12 cellular contexts compared by ENCODE assay signal in genomic region chr16:57374067-57374534, GRCh38. TPM values are rescaled to one million over a fixed set of nuclear protein-coding genes. Genes with fewer than 3 reads are reported as not detected.
A peak's percentile ranks its signal among the peaks of the same experiment; 100 is the strongest.
DNase-seq lines count a peak whose midpoint lies in the region; ATAC-seq, FAIRE-seq and TF ChIP-seq lines count a peak whose summit lies in the region.
"Had no signal": no experiment of that assay in that cellular context is flagged by ENCODE, and none has a peak within 500 bp of the region (broad histone marks: within the 10 kb centered on the region; RNA-seq: fewer than 3 reads in every experiment).

No MANE protein-coding gene starts in this region.

- H3K27me3 ChIP-seq in body of pancreas (no peaks in the 10 kb centered on the region), HepG2 (ENCODE audit: control insufficient read depth in 1 of 2, insufficient read depth in 2 of 2, low read length in 2 of 2) (no peaks in the 10 kb centered on the region; a peak in 1 of 5 replicates), stomach smooth muscle (ENCODE audit: control insufficient read depth in 1 of 2, insufficient read depth in 2 of 2, low read length in 2 of 2) (peaks cover 0 to 10% of the 10 kb centered on the region in 2 donors)

- H2AFZ ChIP-seq in HepG2 (ENCODE audit: low read length) = no peak overlapping the region

- TF ChIP-seq RAD21 in HepG2 (CRISPR knock-in tag; IDR thresholded peaks at IDR 0.05) = no peak; the same call in 1 of the 2 replicates

- H3K4me3 ChIP-seq in body of pancreas (no peak overlapping the region), HepG2 (replicated peaks in 1 of 3; ENCODE audit: insufficient read depth in 1 of 3, low read depth in 2 of 3, low read length in 3 of 3) (peak overlapping the region; percentile 81 to 95 (median 84)), stomach smooth muscle (ENCODE audit: low read length in 2 of 2) (peak overlapping the region; percentile 46 to 77)

- no peak for ATAC-seq in body of pancreas
- ATAC-seq in HepG2 = no peak
- ATAC-seq: HCT116 had no signal

- POLR2A ChIA-PET in HepG2 (lab: Yijun Ruan, JAX) = interaction anchor here (0.5 to 7.7 kb wide), 12 partner anchors 8 to 529 kb away, joined by 3 to 303 read pairs (median 13); partner anchors contain the start of genes CIAPIN1 and COQ9

- H3K4me2 ChIP-seq in HepG2 (ENCODE audit: low read depth, low read length) = peak overlapping the region; percentile 98

- CTCF ChIA-PET in HepG2 (lab: Yijun Ruan, JAX; ENCODE audit: low intra/inter-chr PET ratio, low total read pairs) = interaction anchor here (2.3 kb wide), 1 partner anchor 43 kb away, joined by 7 read pairs; no protein-coding TSS in a partner anchor

- H3K36me3 ChIP-seq in body of pancreas (replicated peaks in 1 of 2; ENCODE audit: insufficient read depth in 1 of 2, low read depth in 2 of 2) (no peaks in the 10 kb centered on the region), HepG2 (replicated peaks in 1 of 2; ENCODE audit: control insufficient read depth in 1 of 2, insufficient read depth in 2 of 2, low read length in 2 of 2) (peaks cover 4 to 16% of the 10 kb centered on the region in 2 experiments; a peak in 3 of 5 replicates), stomach smooth muscle (ENCODE audit: control insufficient read depth in 2 of 2, insufficient read depth in 2 of 2, low read length in 2 of 2) (no peaks in the 10 kb centered on the region)

- TF ChIP-seq CTCF in body of pancreas (IDR thresholded peaks at IDR 0.05) (no peak), HepG2 (CRISPR knock-in tag; IDR thresholded peaks at IDR 0.05) (no peak)

- H3K79me2 ChIP-seq in HepG2 (ENCODE audit: insufficient read depth, low read length) = peaks cover 55% of the 10 kb centered on the region

- peaks cover 9% of the 10 kb centered on the region; the same call in 1 of the 2 replicates for H4K20me1 ChIP-seq in HepG2 (ENCODE audit: insufficient read depth, low read length)

- 65% methylated on average over 9 of the region's 9 CpGs for WGBS in body of pancreas, 2 donors
- WGBS in HepG2 (ENCODE audit: low lambda C conversion rate) = 37% methylated on average over 9 of the region's 9 CpGs

- H3K27ac ChIP-seq in body of pancreas (peak overlapping the region; percentile 68 to 90 (median 85)), HepG2 (ENCODE audit: extremely low read length, insufficient read depth, low read length) (peak overlapping the region; percentile 99), stomach smooth muscle (ENCODE audit: low read length) (peak overlapping the region; percentile 31)

- H3K9ac ChIP-seq in HepG2 (ENCODE audit: insufficient read depth, low read depth, low read length) (peak overlapping the region; percentile 96), stomach smooth muscle (ENCODE audit: low read length in 2 of 2) (peak overlapping the region; percentile 53 to 55)

- DNase-seq in DMS 273 (lab: John Stamatoyannopoulos, UW; ENCODE audit: unreplicated experiment) (peak; percentile 32), DMS 273 treated with DMSO at 0.1 percent for 48 hours (lab: John Stamatoyannopoulos, UW) (no peak), body of pancreas (peak in 1 of 4 donors; percentile 27), HepG2 (ENCODE audit: low spot score) (no peak), DMS153 treated with DMSO at 0.1 percent for 48 hours (lab: John Stamatoyannopoulos, UW; ENCODE audit: unreplicated experiment) (no peak), NCI-H1436 treated with DMSO at 0.1 percent for 48 hours (lab: John Stamatoyannopoulos, UW) (no peak), NCI-H2196 (lab: John Stamatoyannopoulos, UW; ENCODE audit: unreplicated experiment) (no peak)
- DNase-seq: cortex of kidney, immature natural killer cell had no signal

- in situ Hi-C loops in HepG2 (cut with HindIII; ENCODE audit: extremely low pct_ligation_motif_present, low pct_unique_long_range_greater_than_20kb) = loop anchor here (5.0 kb wide), 1 partner anchor 72 kb away; no protein-coding TSS in a partner anchor

- H3K4me1 ChIP-seq in body of pancreas (peaks cover 30% of the 10 kb centered on the region), HepG2 (ENCODE audit: insufficient read depth, low read length) (peaks cover 77% of the 10 kb centered on the region), stomach smooth muscle (ENCODE audit: control insufficient read depth, insufficient read depth, low read length) (peaks cover 12% of the 10 kb centered on the region)

- H3K9me3 ChIP-seq in body of pancreas = no peaks in the 10 kb centered on the region
- H3K9me3 ChIP-seq in HepG2 (ENCODE audit: low read length) = no peaks in the 10 kb centered on the region
- H3K9me3 ChIP-seq in stomach smooth muscle (ENCODE audit: control insufficient read depth in 2 of 2, low read length in 2 of 2) = no peaks in the 10 kb centered on the region

- BruUV-seq in HepG2 (replicated peaks; lab: Mats Ljungman, UMichigan) = no TSS peak

- TF ChIP-seq POLR2A in body of pancreas (IDR thresholded peaks at IDR 0.05) (no peak), HepG2 (IDR thresholded peaks at IDR 0.05; ENCODE audit: insufficient read depth in 1 of 2, low read depth in 2 of 2, low read length in 2 of 2) (no peak)

- FAIRE-seq in HepG2 (lab: Jason Lieb, UNC) = peak; percentile 18

- TF ChIP-seq EP300 in HepG2 (IDR thresholded peaks at IDR 0.05; ENCODE audit: low read depth in 2 of 2, low read length in 2 of 2) (no peak), HepG2 (CRISPR knock-in tag; IDR thresholded peaks at IDR 0.05; ENCODE audit: borderline replicate concordance) (no peak)

- intact Hi-C loops in body of pancreas (cut with DNase I) = no loop called here
- intact Hi-C loops in HepG2 (cut with micrococcal nuclease; ENCODE audit: unreplicated experiment) = no loop called here

RNA-seq across cellular contexts. Expression of gene CX3CL1, which starts 1.8 kb away (rescaled TPM):
- total RNA-seq in body of pancreas = 10 to 100 TPM; 14.5 to 19.1 TPM
- 23.4 and 57.3 TPM in 2 replicates for total RNA-seq in HepG2 (2016; rRNA removed; fragmentation: Illumina TruSeq; extraction: Trizol)
- 7.3 and 8.2 TPM in 2 replicates for total RNA-seq in HepG2 (2016; cell fraction: cytosol; rRNA removed; fragmentation: Illumina TruSeq; extraction: Trizol; ENCODE audit: low read depth)
- total RNA-seq in HepG2 (2016; cell fraction: insoluble cytoplasmic fraction; rRNA removed; fragmentation: Illumina TruSeq; extraction: Trizol) = 21.6 and 59.9 TPM in 2 replicates
- total RNA-seq in HepG2 (2016; cell fraction: membrane; rRNA removed; fragmentation: Illumina TruSeq; extraction: Trizol) = 22.2 and 22.7 TPM in 2 replicates
- total RNA-seq in HepG2 (2016; cell fraction: nucleus; rRNA removed; fragmentation: Illumina TruSeq; extraction: Trizol) = 62.3 and 70.4 TPM in 2 replicates
- polyA plus RNA-seq in HepG2 (2011; rRNA removed) = 60.8 and 96.8 TPM in 2 replicates
- 56.4 and 56.5 TPM in 2 replicates for polyA plus RNA-seq in HepG2 (2011; cell fraction: cytosol; rRNA removed)
- polyA plus RNA-seq in HepG2 (2011; cell fraction: nucleus; rRNA removed) = 79.9 and 86.1 TPM in 2 replicates
- 41.7 and 72.2 TPM in 2 replicates for polyA plus RNA-seq in HepG2 (2012)
- 7.2 and 7.4 TPM in 2 replicates for polyA plus RNA-seq in HepG2 (2016; cell fraction: cytosol; fragmentation: Illumina TruSeq; extraction: Trizol; ENCODE audit: low read depth)
- polyA plus RNA-seq in HepG2 (2016; cell fraction: insoluble cytoplasmic fraction; fragmentation: Illumina TruSeq; extraction: Trizol; ENCODE audit: low read depth) = 27.9 and 36.9 TPM in 2 replicates
- 15.0 and 15.2 TPM in 2 replicates for polyA plus RNA-seq in HepG2 (2016; cell fraction: membrane; fragmentation: Illumina TruSeq; extraction: Trizol; ENCODE audit: low read depth)
- 134 and 147 TPM in 2 replicates for polyA plus RNA-seq in HepG2 (2016; cell fraction: nucleus; fragmentation: Illumina TruSeq; extraction: Trizol; ENCODE audit: insufficient read depth, low read depth)
- 0.19 and 92.7 TPM in 2 replicates for polyA minus RNA-seq in HepG2 (2011; rRNA and poly(A)+ RNA removed; ENCODE audit: low replicate concordance)
- 36.8 and 44.2 TPM in 2 replicates for polyA minus RNA-seq in HepG2 (2011; cell fraction: cytosol; rRNA and poly(A)+ RNA removed)
- polyA minus RNA-seq in HepG2 (2011; cell fraction: nucleus; rRNA and poly(A)+ RNA removed) = 38.0 and 38.2 TPM in 2 replicates
- polyA plus RNA-seq: immature natural killer cell had no signal

RNA-seq across cellular contexts. Expression of gene CCL22, which starts 15.5 kb away (rescaled TPM):
- total RNA-seq in body of pancreas (not detected), HepG2 (2016; rRNA removed; fragmentation: Illumina TruSeq; extraction: Trizol) (0.06 TPM in 1 of 2 replicates, not detected in the other)
- not detected in 2 replicates for total RNA-seq in HepG2 (2016; cell fraction: cytosol; rRNA removed; fragmentation: Illumina TruSeq; extraction: Trizol; ENCODE audit: low read depth)
- total RNA-seq in HepG2 (2016; cell fraction: insoluble cytoplasmic fraction; rRNA removed; fragmentation: Illumina TruSeq; extraction: Trizol) = 0.06 and 0.09 TPM in 2 replicates
- not detected in 2 replicates for total RNA-seq in HepG2 (2016; cell fraction: membrane; rRNA removed; fragmentation: Illumina TruSeq; extraction: Trizol)
- total RNA-seq in HepG2 (2016; cell fraction: nucleus; rRNA removed; fragmentation: Illumina TruSeq; extraction: Trizol) = 0.16 TPM in 1 of 2 replicates, not detected in the other
- polyA plus RNA-seq in HepG2 (2011; rRNA removed) = 0.04 TPM in 1 of 2 replicates, not detected in the other
- 0.01 and 0.04 TPM in 2 replicates for polyA plus RNA-seq in HepG2 (2011; cell fraction: cytosol; rRNA removed)
- polyA plus RNA-seq in HepG2 (2011; cell fraction: nucleus; rRNA removed) = 0.03 TPM in 1 of 2 replicates, not detected in the other
- 0.04 TPM in 1 of 2 replicates, not detected in the other for polyA plus RNA-seq in HepG2 (2012)
- 0.05 TPM in 1 of 2 replicates, not detected in the other for polyA plus RNA-seq in HepG2 (2016; cell fraction: cytosol; fragmentation: Illumina TruSeq; extraction: Trizol; ENCODE audit: low read depth)
- 0.17 TPM in 1 of 2 replicates, not detected in the other for polyA plus RNA-seq in HepG2 (2016; cell fraction: insoluble cytoplasmic fraction; fragmentation: Illumina TruSeq; extraction: Trizol; ENCODE audit: low read depth)
- 0.06 TPM in 1 of 2 replicates, not detected in the other for polyA plus RNA-seq in HepG2 (2016; cell fraction: membrane; fragmentation: Illumina TruSeq; extraction: Trizol; ENCODE audit: low read depth)
- polyA plus RNA-seq in HepG2 (2016; cell fraction: nucleus; fragmentation: Illumina TruSeq; extraction: Trizol; ENCODE audit: insufficient read depth, low read depth) = 0.25 TPM in 1 of 2 replicates, not detected in the other
- 0.07 TPM in 1 of 2 replicates, not detected in the other for polyA minus RNA-seq in HepG2 (2011; rRNA and poly(A)+ RNA removed; ENCODE audit: low replicate concordance)
- not detected in 2 replicates for polyA minus RNA-seq in HepG2 (2011; cell fraction: cytosol; rRNA and poly(A)+ RNA removed)
- polyA minus RNA-seq in HepG2 (2011; cell fraction: nucleus; rRNA and poly(A)+ RNA removed) = not detected in 2 replicates
- total RNA-seq: A172 had no signal
- polyA plus RNA-seq: immature natural killer cell had no signal

RNA-seq across cellular contexts. Expression of gene CCL17, which starts 30.5 kb away (rescaled TPM):
- total RNA-seq in body of pancreas (not detected), HepG2 (2016; rRNA removed; fragmentation: Illumina TruSeq; extraction: Trizol) (not detected in 2 replicates)
- not detected in 2 replicates for total RNA-seq in HepG2 (2016; cell fraction: cytosol; rRNA removed; fragmentation: Illumina TruSeq; extraction: Trizol; ENCODE audit: low read depth)
- not detected in 2 replicates for total RNA-seq in HepG2 (2016; cell fraction: insoluble cytoplasmic fraction; rRNA removed; fragmentation: Illumina TruSeq; extraction: Trizol)
- not detected in 2 replicates for total RNA-seq in HepG2 (2016; cell fraction: membrane; rRNA removed; fragmentation: Illumina TruSeq; extraction: Trizol)
- total RNA-seq in HepG2 (2016; cell fraction: nucleus; rRNA removed; fragmentation: Illumina TruSeq; extraction: Trizol) = not detected in 2 replicates
- polyA plus RNA-seq in HepG2 (2011; rRNA removed) = not detected in 2 replicates
- not detected in 2 replicates for polyA plus RNA-seq in HepG2 (2011; cell fraction: cytosol; rRNA removed)
- polyA plus RNA-seq in HepG2 (2011; cell fraction: nucleus; rRNA removed) = not detected in 2 replicates
- polyA plus RNA-seq in HepG2 (2012) = not detected in 2 replicates
- not detected in 2 replicates for polyA plus RNA-seq in HepG2 (2016; cell fraction: cytosol; fragmentation: Illumina TruSeq; extraction: Trizol; ENCODE audit: low read depth)
- not detected in 2 replicates for polyA plus RNA-seq in HepG2 (2016; cell fraction: insoluble cytoplasmic fraction; fragmentation: Illumina TruSeq; extraction: Trizol; ENCODE audit: low read depth)
- not detected in 2 replicates for polyA plus RNA-seq in HepG2 (2016; cell fraction: membrane; fragmentation: Illumina TruSeq; extraction: Trizol; ENCODE audit: low read depth)
- polyA plus RNA-seq in HepG2 (2016; cell fraction: nucleus; fragmentation: Illumina TruSeq; extraction: Trizol; ENCODE audit: insufficient read depth, low read depth) = not detected in 2 replicates
- polyA minus RNA-seq in HepG2 (2011; rRNA and poly(A)+ RNA removed; ENCODE audit: low replicate concordance) = not detected in 2 replicates
- polyA minus RNA-seq in HepG2 (2011; cell fraction: cytosol; rRNA and poly(A)+ RNA removed) = not detected in 2 replicates
- not detected in 2 replicates for polyA minus RNA-seq in HepG2 (2011; cell fraction: nucleus; rRNA and poly(A)+ RNA removed)
- polyA plus RNA-seq: immature natural killer cell had no signal

Comparison
In these comparisons a context has a peak if more than half of its experiments do, and no peak if none do; other contexts are left out.
1. H3K27ac ChIP-seq: peak in every context shown above with its lines; median percentile 99 in HepG2; 85 in body of pancreas; 31 in stomach smooth muscle.
2. H3K4me3 ChIP-seq: peak in HepG2 (3 of 3) and stomach smooth muscle (2 of 2); none in body of pancreas (0 of 2).